ENCODE assay signal across 30 cellular contexts in genomic region chr15:89628791-89629715, GRCh38. TPM values are rescaled to one million over a fixed set of nuclear protein-coding genes. Genes with fewer than 3 reads are reported as not detected.
DNase-seq lines count a peak whose midpoint lies in the region; ATAC-seq and FAIRE-seq lines count a peak whose summit lies in the region.
"Had no signal": no experiment of that assay in that cellular context is flagged by ENCODE, and none has a peak within 500 bp of the region (broad histone marks: within the 10 kb centered on the region; RNA-seq: fewer than 3 reads in every experiment).

No MANE protein-coding gene starts in this region.

- H3K27ac ChIP-seq in SK-N-MC, result peak overlapping the region; percentile 58; the same call in 1 of the 2 replicates
- H3K27ac ChIP-seq: A549, coronary artery, prostate gland had no signal

- H3K4me3 ChIP-seq in SK-N-MC, result no peak overlapping the region
- H3K4me3 ChIP-seq: A549, coronary artery, prostate gland had no signal

- peaks cover 97% of the 10 kb centered on the region for H3K36me3 ChIP-seq in SK-N-MC (ENCODE audit: insufficient read depth, low read length)
- H3K36me3 ChIP-seq: prostate gland had no signal

- no peak overlapping the region for H3K9ac ChIP-seq in SK-N-MC (ENCODE audit: insufficient read length)

- peak; percentile 40 for DNase-seq in activated CD8-positive, alpha-beta memory T cell treated with anti-CD3 and anti-CD28 coated beads for 24 hours
- DNase-seq in activated CD8-positive, alpha-beta memory T cell treated with anti-CD3 and anti-CD28 coated beads, Interleukin-2, amount 50 U/mL, for 4 hours, result no peak
- DNase-seq in SK-N-MC (ENCODE audit: low read depth, low spot score) (no peak), frontal cortex (ENCODE audit: low spot score in 2 of 2) (peak; percentile 14 to 24), urothelium cell line (ENCODE audit: low spot score) (peak; percentile 3), NCI-H1092 treated with DMSO at 0.1 percent for 48 hours (lab: John Stamatoyannopoulos, UW) (no peak), NCI-H774 (lab: John Stamatoyannopoulos, UW) (no peak)
- DNase-seq: activated CD8-positive, alpha-beta T cell treated with anti-CD3 and anti-CD28 coated beads, Interleukin-2, amount 10 ng/mL, durations not matched to agents 7 days and 5 days; activated naive CD8-positive, alpha-beta T cell treated with anti-CD3 and anti-CD28 coated beads, Interleukin-2, amount 10 ng/mL, durations not matched to agents 7 days and 5 days; DMS 273 treated with DMSO at 0.1 percent for 48 hours; foreskin fibroblast; GDM1; Karpas-422; kidney glomerular epithelial cell; mesenchymal stem cell; natural killer cell; NCI-H1417; NCI-H2171; NCI-H69; PC-3; SHP77 treated with DMSO at 0.1 percent for 48 hours; small intestine; stimulated activated CD4-positive, alpha-beta T cell treated with anti-CD3 and anti-CD28 coated beads, Interleukin-2, amount 100 ng/mL, for 48 hours; T-helper 2 cell had no signal

- FAIRE-seq in frontal cortex (lab: Jason Lieb, UNC) (no peak), urothelium cell line (lab: Jason Lieb, UNC) (no peak)
- FAIRE-seq: A549, endothelial cell of umbilical vein, GM12892, small intestine had no signal

- no peak for ATAC-seq in GM18870 (IDR thresholded peaks at IDR 0.05; ENCODE audit: unreplicated experiment)
- ATAC-seq: A549; activated CD8-positive, alpha-beta T cell treated with anti-CD3 and anti-CD28 coated beads, Interleukin-2, amount 10 ng/mL, durations not matched to agents 7 days and 5 days; natural killer cell; PC-3 had no signal

- no peaks in the 10 kb centered on the region for H3K9me3 ChIP-seq in SK-N-MC (ENCODE audit: low read depth, low read length)
- H3K9me3 ChIP-seq: prostate gland had no signal

RNA-seq across cellular contexts. Expression of gene KIF7, which starts 26.2 kb away (rescaled TPM):
- total RNA-seq in frontal cortex, result 4.9 TPM

RNA-seq across cellular contexts. Expression of gene PLIN1, which starts 50.1 kb away (rescaled TPM):
- under 0.01 TPM for total RNA-seq in frontal cortex
- total RNA-seq: activated CD8-positive, alpha-beta T cell treated with anti-CD3 and anti-CD28 coated beads, Interleukin-2, amount 10 ng/mL, durations not matched to agents 7 days and 5 days; endothelial cell of umbilical vein had no signal

RNA-seq across cellular contexts. Expression of gene TICRR, which starts 53.8 kb away (rescaled TPM):
- total RNA-seq in frontal cortex, result 1.2 TPM

Comparison
In these comparisons a context has a peak if more than half of its experiments do, and no peak if none do; other contexts are left out.
1. DNase-seq: peak in activated CD8-positive, alpha-beta memory T cell treated with anti-CD3 and anti-CD28 coated beads for 24 hours (single experiment), frontal cortex (2 of 2) and urothelium cell line (single experiment); none in activated CD8-positive, alpha-beta memory T cell treated with anti-CD3 and anti-CD28 coated beads, Interleukin-2, amount 50 U/mL, for 4 hours (single experiment), SK-N-MC (single experiment), NCI-H1092 treated with DMSO at 0.1 percent for 48 hours (single experiment) and NCI-H774 (single experiment).